Comparison of ENCODE assay signal across 8 cellular contexts in genomic region chr19:2166741-2167738, GRCh38. TPM values are rescaled to one million over a fixed set of nuclear protein-coding genes. Genes with fewer than 3 reads are reported as not detected.
DNase-seq lines count a peak whose midpoint lies in the region; ATAC-seq and TF ChIP-seq lines count a peak whose summit lies in the region.

No MANE protein-coding gene starts in this region.

- ATAC-seq in GM21717 (IDR thresholded peaks at IDR 0.05; ENCODE audit: unreplicated experiment) (no peak), HG02938 (IDR thresholded peaks at IDR 0.05; ENCODE audit: unreplicated experiment) (no peak)

- peak overlapping the region; percentile 89 to 99 (median 97) for H3K27ac Mint-ChIP-seq in IgD-negative memory B cell

- no peak for TF ChIP-seq CTCF in C4-2B (conservative IDR thresholded peaks at IDR 0.05)

- peak; percentile 54 for DNase-seq in amniotic epithelial cell (ENCODE audit: low read depth)
- DNase-seq in kidney tubule cell (ENCODE audit: low spot score): peak; percentile 49
- DNase-seq in substantia nigra (lab: John Stamatoyannopoulos, UW): peak in 37 of 49 donors; percentile 7 to 84 (median 50)
- DNase-seq in NCI-H1105 treated with DMSO at 0.1 percent for 48 hours (lab: John Stamatoyannopoulos, UW): no peak

- H3K27me3 Mint-ChIP-seq in IgD-negative memory B cell: no peaks in the 10 kb centered on the region

- peak overlapping the region; percentile 70 to 95 (median 90) for H3K4me3 Mint-ChIP-seq in IgD-negative memory B cell

- H3K27ac ChIP-seq in C4-2B: peak overlapping the region; percentile 96
- H3K27ac ChIP-seq in substantia nigra (ENCODE audit: low read depth, low read length, poor library complexity, severe bottlenecking): peak overlapping the region; percentile 37

- H3K36me3 Mint-ChIP-seq in IgD-negative memory B cell: no peaks in the 10 kb centered on the region

- peaks cover 45 to 54% (median 51%) of the 10 kb centered on the region in 3 donors for H3K4me1 Mint-ChIP-seq in IgD-negative memory B cell

- H3K9me3 Mint-ChIP-seq in IgD-negative memory B cell: no peaks in the 10 kb centered on the region

RNA-seq across cellular contexts. Expression of gene DOT1L, which starts 3.3 kb away (rescaled TPM):
- 2.7 TPM for polyA plus RNA-seq in IgD-negative memory B cell

RNA-seq across cellular contexts. Expression of gene AP3D1, which starts 15.7 kb away (rescaled TPM):
- polyA plus RNA-seq in IgD-negative memory B cell: 23.7 TPM
